8 cellular contexts compared by ENCODE assay signal in genomic region chr10:124802313-124802675, GRCh38. TPM values are rescaled to one million over a fixed set of nuclear protein-coding genes. Genes with fewer than 3 reads are reported as not detected.
A peak's percentile ranks its signal among the peaks of the same experiment; 100 is the strongest.
DNase-seq lines count a peak whose midpoint lies in the region; ATAC-seq and TF ChIP-seq lines count a peak whose summit lies in the region.

No MANE protein-coding gene starts in this region.

- intact Hi-C loops in heart right ventricle (cut with DNase I), result loop anchor here in 2 of 10 donors (10.0 kb wide), 1 partner anchor 113 kb away; no protein-coding TSS in a partner anchor
- intact Hi-C loops in cardiac septum (cut with DNase I), result no loop called here

- H3K4me1 ChIP-seq in heart right ventricle (peaks cover 5 to 23% (median 17%) of the 10 kb centered on the region in 9 donors), endodermal cell (ENCODE audit: control insufficient read depth, insufficient read depth, low read length) (peaks cover 8% of the 10 kb centered on the region)

- DNase-seq in heart right ventricle (no peak), cardiac septum (ENCODE audit: low spot score) (no peak), RWPE1 (ENCODE audit: low spot score) (no peak), endodermal cell (no peak), neural crest cell (ENCODE audit: low read depth, low spot score) (no peak), GM19240 (ENCODE audit: insufficient read length, low spot score) (no peak), hippocampal formation (lab: John Stamatoyannopoulos, UW) (no peak)

- H3K9me3 Mint-ChIP-seq in endodermal cell (no peaks in the 10 kb centered on the region), neural crest cell (no peaks in the 10 kb centered on the region)

- H3K4me3 ChIP-seq in heart right ventricle (peak overlapping the region; percentile 90 to 100 (median 99)), endodermal cell (ENCODE audit: low read length) (peak overlapping the region; percentile 99)

- H3K9me3 ChIP-seq in heart right ventricle (no peaks in the 10 kb centered on the region), endodermal cell (ENCODE audit: control insufficient read depth, low read length) (no peaks in the 10 kb centered on the region)

- CTCF ChIA-PET in RWPE1 (lab: Yijun Ruan, JAX), result interaction anchor here (1.1 kb wide), 1 partner anchor 60 kb away, joined by 3 read pairs; no protein-coding TSS in a partner anchor

- H3K36me3 ChIP-seq in heart right ventricle (peaks cover 0 to 9% (median under 1%) of the 10 kb centered on the region in 9 donors), endodermal cell (ENCODE audit: control insufficient read depth, insufficient read depth, low read length) (peaks cover 5% of the 10 kb centered on the region)

- TF ChIP-seq CTCF in heart right ventricle (IDR thresholded peaks at IDR 0.05), result no peak
- no peak for TF ChIP-seq CTCF in RWPE1 (conservative IDR thresholded peaks at IDR 0.05; ENCODE audit: low read depth)
- TF ChIP-seq CTCF in endodermal cell (conservative IDR thresholded peaks at IDR 0.05), result no peak
- TF ChIP-seq CTCF in neural crest cell (conservative IDR thresholded peaks at IDR 0.05), result no peak

- ATAC-seq in heart right ventricle (peak in 1 of 8 donors; percentile 22), HG03025 (IDR thresholded peaks at IDR 0.05; ENCODE audit: low FRiP score, unreplicated experiment) (peak; percentile 37)

- H3K27me3 Mint-ChIP-seq in endodermal cell (ENCODE audit: insufficient read depth) (no peaks in the 10 kb centered on the region), neural crest cell (ENCODE audit: low read depth) (peaks cover 3% of the 10 kb centered on the region)

- H3K4me1 Mint-ChIP-seq in endodermal cell, result peaks cover 37% of the 10 kb centered on the region
- H3K4me1 Mint-ChIP-seq in neural crest cell, result peaks cover 23% of the 10 kb centered on the region

- peak overlapping the region; percentile 94 for H3K9ac ChIP-seq in endodermal cell (ENCODE audit: extremely low read depth, low read length, poor library complexity, severe bottlenecking)

- H3K4me3 Mint-ChIP-seq in endodermal cell (peak overlapping the region; percentile 88), neural crest cell (peak overlapping the region; percentile 90)

- WGBS in heart right ventricle, 2 donors, result 1% methylated on average over 13 of the region's 13 CpGs
- WGBS in endodermal cell (ENCODE audit: insufficient coverage in 1 of 2, insufficient read length in 1 of 2), 2 experiments, result 2 to 3% methylated on average over 4 to 13 of the region's 13 CpGs

- H3K27ac ChIP-seq in heart right ventricle (peak overlapping the region in 9 of 10 donors; percentile 77 to 94 (median 86)), RWPE1 (peak overlapping the region; percentile 67), endodermal cell (ENCODE audit: low read depth, low read length) (no peak overlapping the region)

- H3K27ac Mint-ChIP-seq in endodermal cell (peak overlapping the region; percentile 93), neural crest cell (ENCODE audit: unreplicated experiment) (peak overlapping the region; percentile 87)

- POLR2A ChIA-PET in RWPE1 (lab: Yijun Ruan, JAX; ENCODE audit: low non-redundant PET), result interaction anchor here (0.9 kb wide), 1 partner anchor 11 kb away, joined by 3 read pairs; the partner anchor contains the start of gene EEF1AKMT2

- H3K36me3 Mint-ChIP-seq in endodermal cell (ENCODE audit: low read depth), result peaks cover 3% of the 10 kb centered on the region
- no peaks in the 10 kb centered on the region for H3K36me3 Mint-ChIP-seq in neural crest cell (ENCODE audit: low read depth)

- H3K27me3 ChIP-seq in heart right ventricle (no peaks in the 10 kb centered on the region), endodermal cell (ENCODE audit: control insufficient read depth, insufficient read depth, low read length, poor library complexity, severe bottlenecking) (no peaks in the 10 kb centered on the region)

RNA-seq across cellular contexts. Expression of gene ABRAXAS2, which starts 0.7 kb away (rescaled TPM):
- total RNA-seq in heart right ventricle (10 to 100 TPM; 11.2 to 17.4 (median 14.1) TPM), cardiac septum (12.4 TPM), endodermal cell (10 to 100 TPM; 13.1 to 16.6 TPM), neural crest cell (16.0 and 17.0 TPM in 2 replicates)
- 1 to 10 TPM; 5.3 to 7.1 TPM for polyA plus RNA-seq in heart right ventricle
- polyA plus RNA-seq in endodermal cell (2013, experiment 1 of 2), result 14.5 TPM
- polyA plus RNA-seq in endodermal cell (2013, experiment 2 of 2), result 14.9 TPM

RNA-seq across cellular contexts. Expression of gene EEF1AKMT2, which starts 10.6 kb away (rescaled TPM):
- 10 to 100 TPM; 12.0 to 18.8 (median 13.0) TPM for total RNA-seq in heart right ventricle
- 10 to 100 TPM in 1 of 2 donors, 1 to 10 TPM in 1; 7.4 to 18.7 TPM for polyA plus RNA-seq in heart right ventricle
- 14.6 TPM for total RNA-seq in cardiac septum
- total RNA-seq in endodermal cell, result 10 to 100 TPM; 22.2 to 25.9 TPM
- 37.1 TPM for polyA plus RNA-seq in endodermal cell (2013, experiment 1 of 2)
- polyA plus RNA-seq in endodermal cell (2013, experiment 2 of 2), result 39.4 TPM
- 18.2 and 21.9 TPM in 2 replicates for total RNA-seq in neural crest cell

RNA-seq across cellular contexts. Expression of gene FAM53B, which starts 58.1 kb away (rescaled TPM):
- total RNA-seq in heart right ventricle, result 10 to 100 TPM; 19.0 to 42.9 (median 31.3) TPM
- polyA plus RNA-seq in heart right ventricle, result 10 to 100 TPM; 11.6 to 25.5 TPM
- total RNA-seq in cardiac septum, result 18.5 TPM
- total RNA-seq in endodermal cell, result 10 to 100 TPM; 19.3 to 22.6 TPM
- 21.4 TPM for polyA plus RNA-seq in endodermal cell (2013, experiment 1 of 2)
- polyA plus RNA-seq in endodermal cell (2013, experiment 2 of 2), result 20.2 TPM
- 41.3 TPM in 2 replicates for total RNA-seq in neural crest cell
